Comparison of ENCODE assay signal across 25 cellular contexts in genomic region chr13:98996046-98996445, GRCh38.
"Had no signal": no experiment of that assay in that cellular context is flagged by ENCODE, and none has a peak within 500 bp of the region (broad histone marks: within the 10 kb centered on the region; RNA-seq: fewer than 3 reads in every experiment).

No MANE protein-coding gene starts in this region.

- H3K9me3 Mint-ChIP-seq: activated CD4-positive, alpha-beta memory T cell treated with anti-CD3 and anti-CD28 coated beads for 36 hours; activated CD4-positive, alpha-beta T cell treated with anti-CD3 and anti-CD28 coated beads, Interleukin-2, amount 10 ng/mL, durations not matched to agents 24 days and 14 days; activated T-helper 17 cell treated with anti-CD3 and anti-CD28 coated beads, Interleukin-2, amount 50 U/mL, for 72 hours; stimulated activated naive CD8-positive, alpha-beta T cell treated with anti-CD3 and anti-CD28 coated beads, Interleukin-15, Interleukin-2, amounts not matched to agents 100 ng/mL and 50 ng/mL, for 24 hours; type B pancreatic cell had no signal

- H3K27me3 ChIP-seq: breast epithelium, gastrocnemius medialis, ovary, uterus had no signal

- H3K36me3 ChIP-seq: breast epithelium, gastrocnemius medialis, left ventricle myocardium inferior, ovary, thoracic aorta, uterus had no signal

- H3K4me1 ChIP-seq: breast epithelium had no signal

- H3K4me3 Mint-ChIP-seq: activated CD4-positive, alpha-beta memory T cell treated with anti-CD3 and anti-CD28 coated beads for 36 hours; activated CD4-positive, alpha-beta T cell treated with anti-CD3 and anti-CD28 coated beads, Interleukin-2, amount 10 ng/mL, durations not matched to agents 24 days and 14 days; stimulated activated naive CD8-positive, alpha-beta T cell treated with anti-CD3 and anti-CD28 coated beads, Interleukin-15, Interleukin-2, amounts not matched to agents 100 ng/mL and 50 ng/mL, for 24 hours; type B pancreatic cell had no signal

- H3K4me3 ChIP-seq: breast epithelium, gastrocnemius medialis, left ventricle myocardium inferior, ovary, skin epidermis, thoracic aorta, uterus had no signal

- DNase-seq: activated CD4-positive, alpha-beta memory T cell treated with anti-CD3 and anti-CD28 coated beads for 36 hours; activated CD4-positive, alpha-beta T cell treated with anti-CD3 and anti-CD28 coated beads, Interleukin-2, amount 10 ng/mL, durations not matched to agents 24 days and 14 days; activated CD4-positive, CD25-positive, alpha-beta regulatory T cell treated with anti-CD3 and anti-CD28 coated beads, Interleukin-2, amount 50 U/mL, for 72 hours; activated CD8-positive, alpha-beta memory T cell treated with anti-CD3 and anti-CD28 coated beads, Interleukin-2, amount 50 U/mL, for 4 hours; activated gamma-delta T cell treated with Interleukin-2 at 50 U/mL for 16 hours; activated T-cell treated with anti-CD3 and anti-CD28 coated beads, Interleukin-2, amount 50 U/mL, for 1 hour; central memory CD4-positive, alpha-beta T cell; gastrocnemius medialis; glutamatergic neuron; left ventricle myocardium inferior; ovary; retina; stimulated activated CD4-positive, alpha-beta T cell treated with anti-CD3 and anti-CD28 coated beads, Interleukin-12 subunit alpha, Interleukin-12 subunit beta, amount 100 ng/mL, for 4 hours; stimulated activated CD4-positive, alpha-beta T cell treated with anti-CD3 and anti-CD28 coated beads, Interleukin-4, amount 100 ng/mL, for 1 hour; T-helper 2 cell; uterus had no signal

- H3K27me3 Mint-ChIP-seq: activated CD4-positive, alpha-beta memory T cell treated with anti-CD3 and anti-CD28 coated beads for 36 hours; activated CD4-positive, alpha-beta T cell treated with anti-CD3 and anti-CD28 coated beads, Interleukin-2, amount 10 ng/mL, durations not matched to agents 24 days and 14 days; activated T-helper 17 cell treated with anti-CD3 and anti-CD28 coated beads, Interleukin-2, amount 50 U/mL, for 72 hours; stimulated activated naive CD8-positive, alpha-beta T cell treated with anti-CD3 and anti-CD28 coated beads, Interleukin-15, Interleukin-2, amounts not matched to agents 100 ng/mL and 50 ng/mL, for 24 hours; type B pancreatic cell had no signal

- H3K9me3 ChIP-seq: breast epithelium, gastrocnemius medialis, left ventricle myocardium inferior, ovary, thoracic aorta, uterus had no signal

- H3K27ac ChIP-seq: breast epithelium, epithelial cell of prostate, gastrocnemius medialis, left ventricle myocardium inferior, ovary, thoracic aorta, uterus had no signal

- ATAC-seq: activated T-helper 17 cell treated with anti-CD3 and anti-CD28 coated beads, Interleukin-2, amount 50 U/mL, for 72 hours; gastrocnemius medialis; sciatic nerve had no signal

- H3K36me3 Mint-ChIP-seq: activated CD4-positive, alpha-beta memory T cell treated with anti-CD3 and anti-CD28 coated beads for 36 hours; type B pancreatic cell had no signal

- H3K27ac Mint-ChIP-seq: activated CD4-positive, alpha-beta memory T cell treated with anti-CD3 and anti-CD28 coated beads for 36 hours; activated T-helper 17 cell treated with anti-CD3 and anti-CD28 coated beads, Interleukin-2, amount 50 U/mL, for 72 hours; progenitor cell of endocrine pancreas; stimulated activated naive CD8-positive, alpha-beta T cell treated with anti-CD3 and anti-CD28 coated beads, Interleukin-15, Interleukin-2, amounts not matched to agents 100 ng/mL and 50 ng/mL, for 24 hours; type B pancreatic cell had no signal
